ENCODE assay signal across 1 cellular context in the genomic region with DNA sequence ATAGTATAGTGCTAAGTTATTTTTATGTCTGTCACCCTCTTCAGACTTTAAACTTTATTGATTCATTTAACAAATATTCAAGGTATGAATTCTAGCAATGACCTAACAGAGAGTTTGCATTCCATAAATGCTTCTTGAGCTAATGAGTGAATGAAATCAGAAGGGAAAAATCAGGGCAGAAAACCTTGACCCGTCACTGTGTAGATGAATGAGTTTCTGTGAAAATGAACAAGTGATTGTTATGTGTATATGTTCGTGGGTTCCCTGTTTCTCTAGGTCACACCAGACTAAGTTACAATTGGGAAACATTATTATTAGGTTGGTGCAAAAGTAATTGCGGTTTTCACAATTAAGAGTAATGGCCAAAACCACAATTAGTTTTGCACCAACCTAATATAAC.
TF ChIP-seq lines count a peak whose summit lies in the region.

No MANE protein-coding gene starts in this region.

TF ChIP-seq in HepG2, 621 proteins besides CTCF, POLR2A, EP300 and RAD21:
- TF ChIP-seq, protein P1, sequence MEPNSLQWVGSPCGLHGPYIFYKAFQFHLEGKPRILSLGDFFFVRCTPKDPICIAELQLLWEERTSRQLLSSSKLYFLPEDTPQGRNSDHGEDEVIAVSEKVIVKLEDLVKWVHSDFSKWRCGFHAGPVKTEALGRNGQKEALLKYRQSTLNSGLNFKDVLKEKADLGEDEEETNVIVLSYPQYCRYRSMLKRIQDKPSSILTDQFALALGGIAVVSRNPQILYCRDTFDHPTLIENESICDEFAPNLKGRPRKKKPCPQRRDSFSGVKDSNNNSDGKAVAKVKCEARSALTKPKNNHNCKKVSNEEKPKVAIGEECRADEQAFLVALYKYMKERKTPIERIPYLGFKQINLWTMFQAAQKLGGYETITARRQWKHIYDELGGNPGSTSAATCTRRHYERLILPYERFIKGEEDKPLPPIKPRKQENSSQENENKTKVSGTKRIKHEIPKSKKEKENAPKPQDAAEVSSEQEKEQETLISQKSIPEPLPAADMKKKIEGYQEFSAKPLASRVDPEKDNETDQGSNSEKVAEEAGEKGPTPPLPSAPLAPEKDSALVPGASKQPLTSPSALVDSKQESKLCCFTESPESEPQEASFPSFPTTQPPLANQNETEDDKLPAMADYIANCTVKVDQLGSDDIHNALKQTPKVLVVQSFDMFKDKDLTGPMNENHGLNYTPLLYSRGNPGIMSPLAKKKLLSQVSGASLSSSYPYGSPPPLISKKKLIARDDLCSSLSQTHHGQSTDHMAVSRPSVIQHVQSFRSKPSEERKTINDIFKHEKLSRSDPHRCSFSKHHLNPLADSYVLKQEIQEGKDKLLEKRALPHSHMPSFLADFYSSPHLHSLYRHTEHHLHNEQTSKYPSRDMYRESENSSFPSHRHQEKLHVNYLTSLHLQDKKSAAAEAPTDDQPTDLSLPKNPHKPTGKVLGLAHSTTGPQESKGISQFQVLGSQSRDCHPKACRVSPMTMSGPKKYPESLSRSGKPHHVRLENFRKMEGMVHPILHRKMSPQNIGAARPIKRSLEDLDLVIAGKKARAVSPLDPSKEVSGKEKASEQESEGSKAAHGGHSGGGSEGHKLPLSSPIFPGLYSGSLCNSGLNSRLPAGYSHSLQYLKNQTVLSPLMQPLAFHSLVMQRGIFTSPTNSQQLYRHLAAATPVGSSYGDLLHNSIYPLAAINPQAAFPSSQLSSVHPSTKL (CRISPR knock-in tag; IDR thresholded peaks at IDR 0.05) = 0 out of 2 replicates have a peak, but pooled peaks have one; percentile 15
- TF ChIP-seq ZNF24 (IDR thresholded peaks at IDR 0.05) (peak; percentile 78), ZNF670 (CRISPR knock-in tag; IDR thresholded peaks at IDR 0.05; ENCODE audit: borderline replicate concordance) (no peak), SMARCC2 (IDR thresholded peaks at IDR 0.05) (no peak), MIER3 (CRISPR knock-in tag; IDR thresholded peaks at IDR 0.05; ENCODE audit: borderline replicate concordance) (no peak), TEAD3 (CRISPR knock-in tag; optimal IDR thresholded peaks at IDR 0.05; ENCODE audit: borderline replicate concordance) (peak; percentile 18), HNRNPL (IDR thresholded peaks at IDR 0.05; ENCODE audit: low read depth, low read length) (no peak), ZNF431 (CRISPR knock-in tag; IDR thresholded peaks at IDR 0.05; ENCODE audit: borderline replicate concordance, low read depth) (no peak), NR2F1 (CRISPR knock-in tag; IDR thresholded peaks at IDR 0.05) (peak in 1 of 2 experiments; percentile 16; a peak in 1 of 4 replicates), GLI4 (CRISPR knock-in tag; IDR thresholded peaks at IDR 0.05; ENCODE audit: borderline replicate concordance) (no peak), ZEB1 (IDR thresholded peaks at IDR 0.05; ENCODE audit: insufficient replicate concordance, low read depth) (no peak), KDM4B (CRISPR knock-in tag; IDR thresholded peaks at IDR 0.05) (no peak), TBX3 (IDR thresholded peaks at IDR 0.05; ENCODE audit: borderline replicate concordance) (peak; percentile 27; the same call in 1 of the 2 replicates), CHD4 (IDR thresholded peaks at IDR 0.05; ENCODE audit: borderline replicate concordance, low read length) (no peak)
- TF ChIP-seq, protein P2, sequence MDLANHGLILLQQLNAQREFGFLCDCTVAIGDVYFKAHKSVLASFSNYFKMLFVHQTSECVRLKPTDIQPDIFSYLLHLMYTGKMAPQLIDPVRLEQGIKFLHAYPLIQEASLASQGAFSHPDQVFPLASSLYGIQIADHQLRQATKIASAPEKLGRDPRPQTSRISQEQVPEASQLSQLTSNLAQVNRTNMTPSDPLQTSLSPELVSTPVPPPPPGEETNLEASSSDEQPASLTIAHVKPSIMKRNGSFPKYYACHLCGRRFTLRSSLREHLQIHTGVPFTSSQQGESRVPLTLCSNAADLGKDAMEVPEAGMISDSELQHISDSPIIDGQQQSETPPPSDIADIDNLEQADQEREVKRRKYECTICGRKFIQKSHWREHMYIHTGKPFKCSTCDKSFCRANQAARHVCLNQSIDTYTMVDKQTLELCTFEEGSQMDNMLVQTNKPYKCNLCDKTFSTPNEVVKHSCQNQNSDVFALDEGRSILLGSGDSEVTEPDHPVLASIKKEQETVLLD (CRISPR knock-in tag; IDR thresholded peaks at IDR 0.05; ENCODE audit: low read depth) = no peak
- TF ChIP-seq, protein P3, sequence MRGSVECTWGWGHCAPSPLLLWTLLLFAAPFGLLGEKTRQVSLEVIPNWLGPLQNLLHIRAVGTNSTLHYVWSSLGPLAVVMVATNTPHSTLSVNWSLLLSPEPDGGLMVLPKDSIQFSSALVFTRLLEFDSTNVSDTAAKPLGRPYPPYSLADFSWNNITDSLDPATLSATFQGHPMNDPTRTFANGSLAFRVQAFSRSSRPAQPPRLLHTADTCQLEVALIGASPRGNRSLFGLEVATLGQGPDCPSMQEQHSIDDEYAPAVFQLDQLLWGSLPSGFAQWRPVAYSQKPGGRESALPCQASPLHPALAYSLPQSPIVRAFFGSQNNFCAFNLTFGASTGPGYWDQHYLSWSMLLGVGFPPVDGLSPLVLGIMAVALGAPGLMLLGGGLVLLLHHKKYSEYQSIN (CRISPR knock-in tag; IDR thresholded peaks at IDR 0.05; ENCODE audit: borderline replicate concordance) = no peak
- TF ChIP-seq, protein P4, sequence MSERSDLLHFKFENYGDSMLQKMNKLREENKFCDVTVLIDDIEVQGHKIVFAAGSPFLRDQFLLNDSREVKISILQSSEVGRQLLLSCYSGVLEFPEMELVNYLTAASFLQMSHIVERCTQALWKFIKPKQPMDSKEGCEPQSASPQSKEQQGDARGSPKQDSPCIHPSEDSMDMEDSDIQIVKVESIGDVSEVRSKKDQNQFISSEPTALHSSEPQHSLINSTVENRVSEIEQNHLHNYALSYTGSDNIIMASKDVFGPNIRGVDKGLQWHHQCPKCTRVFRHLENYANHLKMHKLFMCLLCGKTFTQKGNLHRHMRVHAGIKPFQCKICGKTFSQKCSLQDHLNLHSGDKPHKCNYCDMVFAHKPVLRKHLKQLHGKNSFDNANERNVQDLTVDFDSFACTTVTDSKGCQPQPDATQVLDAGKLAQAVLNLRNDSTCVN (CRISPR knock-in tag; IDR thresholded peaks at IDR 0.05; ENCODE audit: borderline replicate concordance) = no peak
- TF ChIP-seq, protein P5, sequence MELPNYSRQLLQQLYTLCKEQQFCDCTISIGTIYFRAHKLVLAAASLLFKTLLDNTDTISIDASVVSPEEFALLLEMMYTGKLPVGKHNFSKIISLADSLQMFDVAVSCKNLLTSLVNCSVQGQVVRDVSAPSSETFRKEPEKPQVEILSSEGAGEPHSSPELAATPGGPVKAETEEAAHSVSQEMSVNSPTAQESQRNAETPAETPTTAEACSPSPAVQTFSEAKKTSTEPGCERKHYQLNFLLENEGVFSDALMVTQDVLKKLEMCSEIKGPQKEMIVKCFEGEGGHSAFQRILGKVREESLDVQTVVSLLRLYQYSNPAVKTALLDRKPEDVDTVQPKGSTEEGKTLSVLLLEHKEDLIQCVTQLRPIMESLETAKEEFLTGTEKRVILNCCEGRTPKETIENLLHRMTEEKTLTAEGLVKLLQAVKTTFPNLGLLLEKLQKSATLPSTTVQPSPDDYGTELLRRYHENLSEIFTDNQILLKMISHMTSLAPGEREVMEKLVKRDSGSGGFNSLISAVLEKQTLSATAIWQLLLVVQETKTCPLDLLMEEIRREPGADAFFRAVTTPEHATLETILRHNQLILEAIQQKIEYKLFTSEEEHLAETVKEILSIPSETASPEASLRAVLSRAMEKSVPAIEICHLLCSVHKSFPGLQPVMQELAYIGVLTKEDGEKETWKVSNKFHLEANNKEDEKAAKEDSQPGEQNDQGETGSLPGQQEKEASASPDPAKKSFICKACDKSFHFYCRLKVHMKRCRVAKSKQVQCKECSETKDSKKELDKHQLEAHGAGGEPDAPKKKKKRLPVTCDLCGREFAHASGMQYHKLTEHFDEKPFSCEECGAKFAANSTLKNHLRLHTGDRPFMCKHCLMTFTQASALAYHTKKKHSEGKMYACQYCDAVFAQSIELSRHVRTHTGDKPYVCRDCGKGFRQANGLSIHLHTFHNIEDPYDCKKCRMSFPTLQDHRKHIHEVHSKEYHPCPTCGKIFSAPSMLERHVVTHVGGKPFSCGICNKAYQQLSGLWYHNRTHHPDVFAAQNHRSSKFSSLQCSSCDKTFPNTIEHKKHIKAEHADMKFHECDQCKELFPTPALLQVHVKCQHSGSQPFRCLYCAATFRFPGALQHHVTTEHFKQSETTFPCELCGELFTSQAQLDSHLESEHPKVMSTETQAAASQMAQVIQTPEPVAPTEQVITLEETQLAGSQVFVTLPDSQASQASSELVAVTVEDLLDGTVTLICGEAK (IDR thresholded peaks at IDR 0.05) = peak; percentile 87
- TF ChIP-seq, protein P5 (CRISPR knock-in tag; IDR thresholded peaks at IDR 0.05) = no peak
